8 cellular contexts compared by ENCODE assay signal in genomic region chr14:61698216-61698980, GRCh38. TPM values are rescaled to one million over a fixed set of nuclear protein-coding genes. Genes with fewer than 3 reads are reported as not detected.
DNase-seq lines count a peak whose midpoint lies in the region; ATAC-seq, FAIRE-seq and TF ChIP-seq lines count a peak whose summit lies in the region.

No MANE protein-coding gene starts in this region.

- no peak for DNase-seq in CD4-positive, alpha-beta memory T cell
- DNase-seq in bronchial epithelial cell (ENCODE audit: low read depth) (no peak), NCI-H510A treated with DMSO at 0.1 percent for 48 hours (lab: John Stamatoyannopoulos, UW) (no peak)
- no peak for DNase-seq in naive thymus-derived CD8-positive, alpha-beta T cell
- no peak for DNase-seq in stimulated activated CD4-positive, alpha-beta T cell treated with anti-CD3 and anti-CD28 coated beads, Interleukin-2, amount 100 ng/mL, for 24 hours

- H3K4me2 ChIP-seq in Loucy (ENCODE audit: low read depth, low read length, poor library complexity, severe bottlenecking), result peak overlapping the region; percentile 82

- no peaks in the 10 kb centered on the region for H3K9me2 ChIP-seq in Loucy (replicated peaks; ENCODE audit: low read depth, low read length)

- H3K27ac Mint-ChIP-seq in CD4-positive, alpha-beta memory T cell, result peak overlapping the region; percentile 4 to 94 (median 54)
- peak overlapping the region; percentile 20 to 98 (median 86) for H3K27ac Mint-ChIP-seq in naive thymus-derived CD8-positive, alpha-beta T cell

- H3K36me3 Mint-ChIP-seq in CD4-positive, alpha-beta memory T cell, result peaks cover 0 to 21% of the 10 kb centered on the region in 2 donors
- H3K36me3 Mint-ChIP-seq in naive thymus-derived CD8-positive, alpha-beta T cell, result peaks cover 0 to 4% (median 4%) of the 10 kb centered on the region in 3 donors

- peak overlapping the region; percentile 77 to 99 (median 97) for H3K4me3 Mint-ChIP-seq in CD4-positive, alpha-beta memory T cell
- peak overlapping the region; percentile 92 to 99 (median 96) for H3K4me3 Mint-ChIP-seq in naive thymus-derived CD8-positive, alpha-beta T cell

- intact Hi-C loops in CD4-positive, alpha-beta memory T cell (cut with micrococcal nuclease), result loop anchor here (5.0 kb wide), 2 partner anchors 34 to 131 kb away; no protein-coding TSS in a partner anchor

- H3K4me1 ChIP-seq in CD4-positive, alpha-beta memory T cell (ENCODE audit: insufficient read depth, low read length), result peaks cover 67% of the 10 kb centered on the region
- H3K4me1 ChIP-seq in Loucy (ENCODE audit: insufficient read depth, low read length, poor library complexity, severe bottlenecking), result peaks cover 53% of the 10 kb centered on the region

- no peaks in the 10 kb centered on the region for H3K27me3 ChIP-seq in CD4-positive, alpha-beta memory T cell (ENCODE audit: insufficient read depth, low read length)
- H3K27me3 ChIP-seq in Loucy (ENCODE audit: insufficient read depth, low read length, poor library complexity, severe bottlenecking) (no peaks in the 10 kb centered on the region), bronchial epithelial cell (ENCODE audit: control insufficient read depth, insufficient read depth, low read length) (no peaks in the 10 kb centered on the region)

- no peak overlapping the region for H2AFZ ChIP-seq in Loucy (ENCODE audit: low read length)

- no peak for FAIRE-seq in bronchial epithelial cell (lab: Jason Lieb, UNC)

- H3K9me3 ChIP-seq in CD4-positive, alpha-beta memory T cell (ENCODE audit: control insufficient read depth in 1 of 2, low read length in 2 of 2), result no peaks in the 10 kb centered on the region
- H3K9me3 ChIP-seq in Loucy (ENCODE audit: insufficient read depth, low read depth, low read length), result no peaks in the 10 kb centered on the region

- ATAC-seq in naive thymus-derived CD8-positive, alpha-beta T cell, result no peak
- no peak for ATAC-seq in GM19463 (IDR thresholded peaks at IDR 0.05; ENCODE audit: unreplicated experiment)
- ATAC-seq in HG03439 (IDR thresholded peaks at IDR 0.05; ENCODE audit: unreplicated experiment), result no peak

- H3K4me1 Mint-ChIP-seq in CD4-positive, alpha-beta memory T cell, result peaks cover 41 to 74% (median 57%) of the 10 kb centered on the region in 4 donors
- H3K4me1 Mint-ChIP-seq in naive thymus-derived CD8-positive, alpha-beta T cell, result peaks cover 20 to 77% (median 59%) of the 10 kb centered on the region in 4 donors

- H4K20me1 ChIP-seq in Loucy (ENCODE audit: insufficient read depth, low read length, poor library complexity, severe bottlenecking), result peaks cover 77% of the 10 kb centered on the region

- H3K9ac ChIP-seq in Loucy (ENCODE audit: low read depth, low read length, poor library complexity, severe bottlenecking), result peak overlapping the region; percentile 89

- TF ChIP-seq CTCF in Loucy (conservative IDR thresholded peaks at IDR 0.05; ENCODE audit: low read length) (no peak), bronchial epithelial cell (IDR thresholded peaks at IDR 0.05; ENCODE audit: insufficient read depth, low read length, severe bottlenecking) (no peak)

- H3K36me3 ChIP-seq in CD4-positive, alpha-beta memory T cell (ENCODE audit: insufficient read depth, low read length), result no peaks in the 10 kb centered on the region
- H3K36me3 ChIP-seq in Loucy (ENCODE audit: insufficient read depth, low read length), result no peaks in the 10 kb centered on the region
- peaks cover 5% of the 10 kb centered on the region for H3K36me3 ChIP-seq in bronchial epithelial cell (ENCODE audit: control insufficient read depth, insufficient read depth, low read length)

- no peaks in the 10 kb centered on the region for H3F3A ChIP-seq in Loucy (ENCODE audit: low read depth)

- CTCF ChIA-PET in CD4-positive, alpha-beta memory T cell (lab: Charles Lee; ENCODE audit: partially characterized antibody), result interaction anchor here (1.0 to 1.4 kb wide), 5 partner anchors 33 to 246 kb away, joined by 3 to 4 read pairs (median 3); no protein-coding TSS in a partner anchor

- peak overlapping the region; percentile 25 for H3K27ac ChIP-seq in CD4-positive, alpha-beta memory T cell (ENCODE audit: low read depth, low read length)

- POLR2A ChIA-PET in CD4-positive, alpha-beta memory T cell (lab: Charles Lee; ENCODE audit: partially characterized antibody), result interaction anchor here (0.6 to 2.2 kb wide), 12 partner anchors 11 to 418 kb away, joined by 3 to 11 read pairs (median 4); partner anchors contain the start of gene TMEM30B
- POLR2A ChIA-PET in naive thymus-derived CD8-positive, alpha-beta T cell (lab: Charles Lee), result interaction anchor here (1.1 to 1.6 kb wide), 5 partner anchors 15 to 196 kb away, joined by 3 to 4 read pairs (median 3); no protein-coding TSS in a partner anchor

- peak overlapping the region in 1 of 2 donors; percentile 13 for H3K4me3 ChIP-seq in CD4-positive, alpha-beta memory T cell (ENCODE audit: low read length in 2 of 2)
- H3K4me3 ChIP-seq in Loucy (ENCODE audit: low read length, poor library complexity, severe bottlenecking) (peak overlapping the region; percentile 96), bronchial epithelial cell (ENCODE audit: low read depth, low read length) (peak overlapping the region; percentile 98)

- peaks cover 81% of the 10 kb centered on the region for H3K79me2 ChIP-seq in Loucy (ENCODE audit: insufficient read depth, low read length)

- peaks cover 0 to 2% (median 0%) of the 10 kb centered on the region in 8 donors for H3K9me3 Mint-ChIP-seq in CD4-positive, alpha-beta memory T cell
- H3K9me3 Mint-ChIP-seq in naive thymus-derived CD8-positive, alpha-beta T cell, result peaks cover 0 to 1% (median 0%) of the 10 kb centered on the region in 9 donors

- H3K27me3 Mint-ChIP-seq in CD4-positive, alpha-beta memory T cell, result no peaks in the 10 kb centered on the region
- no peaks in the 10 kb centered on the region for H3K27me3 Mint-ChIP-seq in naive thymus-derived CD8-positive, alpha-beta T cell

RNA-seq across cellular contexts. Expression of gene HIF1A, which starts 3.1 kb away (rescaled TPM):
- 10 to 100 TPM; 84.7 to 87.1 TPM for total RNA-seq in CD4-positive, alpha-beta memory T cell
- polyA plus RNA-seq in CD4-positive, alpha-beta memory T cell, result 10 to 100 TPM; 82.5 to 83.7 TPM
- total RNA-seq in bronchial epithelial cell, result 220 and 594 TPM in 2 replicates
- 10 to 100 TPM; 91.4 to 97.5 TPM for total RNA-seq in naive thymus-derived CD8-positive, alpha-beta T cell
- polyA plus RNA-seq in naive thymus-derived CD8-positive, alpha-beta T cell, result 10 to 100 TPM; 51.7 to 63.5 (median 54.4) TPM
